13 cellular contexts compared by ENCODE assay signal in genomic region chr11:44567876-44568256, GRCh38. TPM values are rescaled to one million over a fixed set of nuclear protein-coding genes. Genes with fewer than 3 reads are reported as not detected.
A peak's percentile ranks its signal among the peaks of the same experiment; 100 is the strongest.
DNase-seq lines count a peak whose midpoint lies in the region; ATAC-seq, FAIRE-seq and TF ChIP-seq lines count a peak whose summit lies in the region.
"Had no signal": no experiment of that assay in that cellular context is flagged by ENCODE, and none has a peak within 500 bp of the region (broad histone marks: within the 10 kb centered on the region; RNA-seq: fewer than 3 reads in every experiment).

No MANE protein-coding gene starts in this region.

- CTCF ChIA-PET in AG04450 (lab: Charles Lee) (no interaction called here), HEK293 (lab: Yijun Ruan, JAX) (no interaction called here), GM12878 (lab: Yijun Ruan, JAX) (interaction anchor here (0.9 to 11.7 kb wide), 4 partner anchors 9 to 59 kb away, joined by 3 to 109 read pairs (median 5); no protein-coding TSS in a partner anchor)

- DNase-seq in AG04450 (ENCODE audit: low read depth, low spot score) (no peak), GM12878 (ENCODE audit: low read depth, low spot score) (no peak), neural progenitor cell (ENCODE audit: low spot score) (no peak), LoVo (ENCODE audit: low spot score) (no peak), GM19238 (ENCODE audit: insufficient read length, low spot score) (no peak), mucosa of descending colon (no peak), GM12891 (ENCODE audit: insufficient read length, low spot score) (no peak)
- DNase-seq: anterior cingulate cortex, Caco-2, islet precursor cell, NCI-H2029 had no signal

- no peaks in the 10 kb centered on the region for H3K9me3 Mint-ChIP-seq in neural progenitor cell

- peaks cover 83% of the 10 kb centered on the region for H3K4me1 Mint-ChIP-seq in neural progenitor cell

- H3K27me3 ChIP-seq in AG04450 (ENCODE audit: control insufficient read depth, insufficient read depth, low read length) (no peaks in the 10 kb centered on the region), GM12878 (replicated peaks in 1 of 2; ENCODE audit: control insufficient read depth in 2 of 2, insufficient read depth in 2 of 2, low read length in 1 of 2) (no peaks in the 10 kb centered on the region), neural progenitor cell (peaks cover 16% of the 10 kb centered on the region)

- H3K36me3 Mint-ChIP-seq in neural progenitor cell: peaks cover 6% of the 10 kb centered on the region

- TF ChIP-seq CTCF in AG04450 (IDR thresholded peaks at IDR 0.05; ENCODE audit: low read depth, low read length) (no peak), HEK293 (tag by site-specific recombination; IDR thresholded peaks at IDR 0.05) (no peak), GM12878 (IDR thresholded peaks at IDR 0.05 in 2 of 3, conservative IDR thresholded peaks at IDR 0.05 in 1 of 3; ENCODE audit: control insufficient read depth in 2 of 3, extremely low read depth in 1 of 3, insufficient read depth in 1 of 3, low read depth in 3 of 3, low read length in 3 of 3) (no peak), neural progenitor cell (IDR thresholded peaks at IDR 0.05) (no peak), mucosa of descending colon (IDR thresholded peaks at IDR 0.05) (no peak)

- SMC1A ChIA-PET in GM12878 (lab: Charles Lee; ENCODE audit: uncharacterized antibody, unreplicated experiment): interaction anchor here (1.8 to 8.2 kb wide), 2 partner anchors 10 to 40 kb away, joined by 6 to 98 read pairs; no protein-coding TSS in a partner anchor

- TF ChIP-seq EP300 in GM12878 (IDR thresholded peaks at IDR 0.05; ENCODE audit: borderline replicate concordance in 1 of 2, control insufficient read depth in 1 of 2, low read depth in 2 of 2, low read length in 2 of 2): no peak

- H3K27ac Mint-ChIP-seq in neural progenitor cell: peak overlapping the region; percentile 38

- H3K79me2 ChIP-seq in GM12878 (ENCODE audit: control insufficient read depth, insufficient read depth, low read length) (peaks cover 74% of the 10 kb centered on the region), neural progenitor cell (ENCODE audit: low read depth) (no peaks in the 10 kb centered on the region)

- ATAC-seq in GM12878: no peak
- no peak for ATAC-seq in mucosa of descending colon
- ATAC-seq: esophagus mucosa had no signal

- intact Hi-C loops in GM12878 (cut with micrococcal nuclease; ENCODE audit: unreplicated experiment) (loop anchor here (2.0 to 10.0 kb wide), 3 partner anchors 29 to 883 kb away; partner anchors contain the start of gene HSD17B12), mucosa of descending colon (cut with DNase I, micrococcal nuclease) (no loop called here)

- peak overlapping the region; percentile 52 for H3K4me3 Mint-ChIP-seq in neural progenitor cell

- TF ChIP-seq POLR2A in GM12878 (IDR thresholded peaks at IDR 0.05; ENCODE audit: low read depth, low read length) (no peak), GM12891 (IDR thresholded peaks at IDR 0.05; ENCODE audit: low read depth, low read length) (no peak)

- WGBS in GM12878 (ENCODE audit: insufficient coverage, insufficient replicate concordance, low lambda C conversion rate, missing lambda C conversion rate): 34% methylated on average over 4 of the region's 4 CpGs

- in situ Hi-C loops in GM12878 (cut with MboI): loop anchor here (5.0 kb wide), 1 partner anchor 39 kb away; no protein-coding TSS in a partner anchor

- H3K4me2 ChIP-seq in GM12878 (ENCODE audit: control insufficient read depth, insufficient read depth) (peak overlapping the region; percentile 88), neural progenitor cell (no peak overlapping the region)

- H2AFZ ChIP-seq in GM12878 (ENCODE audit: control insufficient read depth, low read depth, low read length) (no peak overlapping the region), neural progenitor cell (replicated peaks) (no peak overlapping the region)

- H4K20me1 ChIP-seq in GM12878 (ENCODE audit: control insufficient read depth, insufficient read depth) (no peaks in the 10 kb centered on the region), neural progenitor cell (ENCODE audit: low read depth) (no peaks in the 10 kb centered on the region)

- no peaks in the 10 kb centered on the region for H3K36me3 ChIP-seq in HEK293 (ENCODE audit: control insufficient read depth in 2 of 2, insufficient read depth in 1 of 2, low read length in 2 of 2)
- H3K36me3 ChIP-seq in GM12878 (ENCODE audit: control insufficient read depth in 2 of 2, insufficient read depth in 2 of 2, low read length in 1 of 2): peaks cover 0 to 3% of the 10 kb centered on the region in 2 experiments; a peak in 3 of 4 replicates
- no peaks in the 10 kb centered on the region for H3K36me3 ChIP-seq in neural progenitor cell
- H3K36me3 ChIP-seq in mucosa of descending colon (ENCODE audit: low read depth): no peaks in the 10 kb centered on the region

- BruUV-seq in GM12878 (replicated peaks; lab: Mats Ljungman, UMichigan): no TSS peak

- peak overlapping the region; percentile 96 for H3K27ac ChIP-seq in AG04450 (ENCODE audit: low read depth, low read length)
- no peak overlapping the region for H3K27ac ChIP-seq in HEK293 (ENCODE audit: extremely low read depth, low read depth, low read length)
- H3K27ac ChIP-seq in GM12878 (ENCODE audit: control insufficient read depth, insufficient read depth): peak overlapping the region; percentile 83
- no peak overlapping the region for H3K27ac ChIP-seq in neural progenitor cell

- peak overlapping the region; percentile 86 for H3K9ac ChIP-seq in GM12878 (ENCODE audit: control insufficient read depth, insufficient read depth, low read length)
- H3K9ac ChIP-seq in neural progenitor cell: no peak overlapping the region

- peaks cover 11% of the 10 kb centered on the region for H3K27me3 Mint-ChIP-seq in neural progenitor cell (ENCODE audit: insufficient read depth, low read depth)

- H3K4me3 ChIP-seq in AG04450 (ENCODE audit: low read depth, low read length): peak overlapping the region; percentile 7; the same call in 1 of the 2 replicates
- H3K4me3 ChIP-seq in HEK293 (ENCODE audit: low read depth, low read length): no peak overlapping the region
- H3K4me3 ChIP-seq in GM12878: peak overlapping the region; percentile 89
- no peak overlapping the region for H3K4me3 ChIP-seq in neural progenitor cell
- H3K4me3 ChIP-seq in mucosa of descending colon: no peak overlapping the region

- H3K9me3 ChIP-seq in AG04450 (ENCODE audit: control insufficient read depth, insufficient read depth, low read length) (no peaks in the 10 kb centered on the region; the same call in 1 of the 2 replicates), HEK293 (ENCODE audit: control insufficient read depth, insufficient read depth, low read depth, low read length) (no peaks in the 10 kb centered on the region), GM12878 (replicated peaks; ENCODE audit: control insufficient read depth, insufficient read depth, low read length) (no peaks in the 10 kb centered on the region), neural progenitor cell (ENCODE audit: low read depth) (no peaks in the 10 kb centered on the region), mucosa of descending colon (no peaks in the 10 kb centered on the region)
- H3K9me3 ChIP-seq: Caco-2 had no signal

- no peak for FAIRE-seq in GM12878 (lab: Jason Lieb, UNC)
- no peak for FAIRE-seq in GM12891 (lab: Jason Lieb, UNC)

- POLR2A ChIA-PET in AG04450 (lab: Yijun Ruan, JAX) (no interaction called here), HEK293 (lab: Yijun Ruan, JAX) (no interaction called here), GM12878 (lab: Charles Lee) (interaction anchor here (19.2 to 23.1 kb wide), 2 partner anchors 30 to 44 kb away, joined by 289 to 434 read pairs; no protein-coding TSS in a partner anchor)

- no peaks in the 10 kb centered on the region; the same call in 1 of the 2 replicates for H3K4me1 ChIP-seq in HEK293 (ENCODE audit: control insufficient read depth, insufficient read depth, low read length)
- H3K4me1 ChIP-seq in GM12878 (ENCODE audit: control insufficient read depth, insufficient read depth, low read length): peaks cover 40% of the 10 kb centered on the region
- peaks cover 21% of the 10 kb centered on the region for H3K4me1 ChIP-seq in neural progenitor cell
- H3K4me1 ChIP-seq in mucosa of descending colon (ENCODE audit: low read depth): peaks cover 29% of the 10 kb centered on the region
- H3K4me1 ChIP-seq: Caco-2 had no signal

- peaks cover 9% of the 10 kb centered on the region for H3F3A ChIP-seq in neural progenitor cell (ENCODE audit: low read depth)

- no peak for TF ChIP-seq RAD21 in GM12878 (IDR thresholded peaks at IDR 0.05; ENCODE audit: insufficient read depth, low read depth, low read length)

- RAD21 ChIA-PET in GM12878 (lab: Charles Lee; ENCODE audit: unreplicated experiment): interaction anchor here (6.8 kb wide), 1 partner anchor 32 kb away, joined by 76 read pairs; no protein-coding TSS in a partner anchor

TF ChIP-seq in HEK293, 187 proteins besides CTCF, POLR2A, EP300 and RAD21 (continues in another document):
- peak; percentile 37; the same call in 1 of the 2 replicates for TF ChIP-seq ZNF16 (tag by site-specific recombination; IDR thresholded peaks at IDR 0.05; ENCODE audit: low read depth)

TF ChIP-seq in GM12878, 131 proteins besides CTCF, POLR2A, EP300 and RAD21 (continues in another document):
- 0 out of 2 replicates have a peak, but pooled peaks have one; percentile 0 for TF ChIP-seq YY1 (IDR thresholded peaks at IDR 0.05; ENCODE audit: low read depth, low read length)

RNA-seq across cellular contexts. Expression of gene CD82, which starts 2.4 kb away (rescaled TPM):
- 49.3 and 62.0 TPM in 2 replicates for polyA plus RNA-seq in AG04450 (2011; rRNA removed)
- 41.5 and 59.4 TPM in 2 replicates for polyA minus RNA-seq in AG04450 (2011; rRNA and poly(A)+ RNA removed)
- 202 and 214 TPM in 2 replicates for total RNA-seq in GM12878 (2013; cell fraction: nucleolus; rRNA removed)
- 60.0 and 69.4 TPM in 2 replicates for total RNA-seq in GM12878 (2014; rRNA removed)
- total RNA-seq in GM12878 (2014; rRNA removed; fragmentation: Illumina TruSeq; extraction: Trizol): 65.0 and 66.4 TPM in 2 replicates
- 166 and 178 TPM in 2 replicates for total RNA-seq in GM12878 (2021)
- polyA plus RNA-seq in GM12878 (2011; ENCODE audit: low read depth): 57.7 TPM
- polyA plus RNA-seq in GM12878 (2011; rRNA removed): 94.5 and 176 TPM in 2 replicates
- polyA plus RNA-seq in GM12878 (2011; cell fraction: cytosol; rRNA removed): 223 and 282 TPM in 2 replicates
- polyA plus RNA-seq in GM12878 (2011; cell fraction: nucleus; rRNA removed): 60.1 and 67.9 TPM in 2 replicates
- polyA plus RNA-seq in GM12878 (2012): 108 and 130 TPM in 2 replicates
- 17.8 and 51.8 TPM in 2 replicates for polyA plus RNA-seq in GM12878 (2014; fragmentation: Illumina TruSeq; extraction: Trizol)
- polyA plus RNA-seq in GM12878 (2014; fragmentation: Nextera tagmentation; extraction: Ambion mirVana): 1 to 10 TPM; 5.2 to 8.2 TPM
- 97.7 and 100 TPM in 2 replicates for polyA plus RNA-seq in GM12878 (2014; rRNA removed)
- 100 to 1,000 TPM; 159 to 180 TPM for polyA plus RNA-seq in GM12878 (2016; fragmentation: Nextera tagmentation; extraction: Ambion mirVana)
- 136 and 174 TPM in 2 replicates for polyA minus RNA-seq in GM12878 (2011; rRNA and poly(A)+ RNA removed)
- polyA minus RNA-seq in GM12878 (2011; cell fraction: cytosol; rRNA and poly(A)+ RNA removed): 59.5 and 63.5 TPM in 2 replicates
- polyA minus RNA-seq in GM12878 (2011; cell fraction: nucleus; rRNA and poly(A)+ RNA removed): 29.3 and 45.1 TPM in 2 replicates
- total RNA-seq in neural progenitor cell (ENCODE audit: low replicate concordance): 8.8 and 16.2 TPM in 2 replicates
- 10 to 100 TPM; 27.2 to 43.2 (median 29.6) TPM for total RNA-seq in mucosa of descending colon
- polyA plus RNA-seq in GM12891 (2012; ENCODE audit: low read depth, missing spikeins): 127 TPM

Comparison
In these comparisons a context has a peak if more than half of its experiments do, and no peak if none do; other contexts are left out.
1. H3K27ac ChIP-seq: peak in AG04450 (single experiment) and GM12878 (single experiment); none in HEK293 (single experiment) and neural progenitor cell (single experiment).
2. H3K4me3 ChIP-seq: peak in AG04450 (single experiment) and GM12878 (single experiment); none in HEK293 (single experiment), neural progenitor cell (single experiment) and mucosa of descending colon (single experiment).